29 cellular contexts compared by ENCODE assay signal in genomic region chr5:9241459-9241858, GRCh38.
"Had no signal": no experiment of that assay in that cellular context is flagged by ENCODE, and none has a peak within 500 bp of the region (broad histone marks: within the 10 kb centered on the region; RNA-seq: fewer than 3 reads in every experiment).

No MANE protein-coding gene starts in this region.

- DNase-seq: activated CD4-positive, alpha-beta T cell treated with anti-CD3 and anti-CD28 coated beads for 1 hour; activated CD4-positive, alpha-beta T cell treated with anti-CD3 and anti-CD28 coated beads, Interleukin-2, amount 10 ng/mL, durations not matched to agents 24 days and 14 days; activated CD4-positive, alpha-beta T cell treated with anti-CD3 and anti-CD28 coated beads, Interleukin-2, amount 50 U/mL, for 4 hours; activated CD4-positive, CD25-positive, alpha-beta regulatory T cell; activated CD8-positive, alpha-beta T cell treated with anti-CD3 and anti-CD28 coated beads for 36 hours; activated effector memory CD4-positive, alpha-beta T cell treated with anti-CD3 and anti-CD28 coated beads, Interleukin-2, amount 50 U/mL, for 16 hours; activated naive CD4-positive, alpha-beta T cell; activated naive CD4-positive, alpha-beta T cell treated with anti-CD3 and anti-CD28 coated beads, Interleukin-2, amount 50 U/mL, for 16 hours; activated naive CD8-positive, alpha-beta T cell treated with anti-CD3 and anti-CD28 coated beads, Interleukin-2, amount 10 ng/mL, durations not matched to agents 7 days and 5 days; activated T-cell treated with anti-CD3 and anti-CD28 coated beads, Interleukin-2, amount 50 U/mL, for 1 hour; activated T-cell treated with anti-CD3 and anti-CD28 coated beads, Interleukin-2, amount 50 U/mL, for 72 hours; amygdala; Karpas-422; KBM-7; NCI-H1092; NCI-H1436 treated with DMSO at 0.1 percent for 48 hours; NCI-H1694 treated with DMSO at 0.1 percent for 48 hours; NCI-H2029; NCI-H510A; NCI-H69; NK-92 treated with Interleukin-12 subunit alpha and Interleukin-12 subunit beta, amount 100 ng/mL, for 24 hours; PC-3; Peyer's patch; RPMI8226; SIG-M5; SW 1271; T1000; WERI-Rb-1 had no signal

- ATAC-seq: activated CD8-positive, alpha-beta T cell treated with anti-CD3 and anti-CD28 coated beads for 36 hours; activated T-cell treated with anti-CD3 and anti-CD28 coated beads, Interleukin-2, amount 50 U/mL, for 72 hours; activated T-helper 17 cell treated with anti-CD3 and anti-CD28 coated beads, Interleukin-2, amount 50 U/mL, for 72 hours; PC-3 had no signal
